Comparison of ENCODE assay signal across 1 cellular context in the genomic region with DNA sequence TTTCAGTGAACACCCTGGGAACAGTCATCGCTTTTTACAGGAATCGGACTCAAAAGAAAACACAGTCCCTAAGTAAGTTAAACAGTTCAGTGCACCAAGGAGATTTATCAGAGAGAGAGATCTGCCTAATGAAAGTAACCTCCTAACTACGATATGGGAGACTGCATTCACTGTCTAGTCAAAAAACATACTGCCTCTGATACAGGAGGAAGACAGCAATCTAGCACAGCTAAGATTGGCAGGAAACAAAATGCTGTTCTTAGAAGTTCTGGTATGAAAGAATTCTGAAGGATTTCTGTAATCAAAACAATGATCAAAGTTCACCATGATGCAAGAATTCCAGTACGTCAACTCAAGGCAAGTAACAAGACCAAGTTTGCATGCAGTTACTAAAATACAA.
TF ChIP-seq lines count a peak whose summit lies in the region.

No MANE protein-coding gene starts in this region.

TF ChIP-seq in SK-N-SH, 30 proteins besides CTCF, POLR2A, EP300 and RAD21 (continued from another document):
- no peak for TF ChIP-seq EZH2phosphoT487 (IDR thresholded peaks at IDR 0.05; ENCODE audit: borderline replicate concordance, low read depth)
- no peak for TF ChIP-seq MXI1 (IDR thresholded peaks at IDR 0.05; ENCODE audit: low read depth, low read length)
- TF ChIP-seq, protein P1, sequence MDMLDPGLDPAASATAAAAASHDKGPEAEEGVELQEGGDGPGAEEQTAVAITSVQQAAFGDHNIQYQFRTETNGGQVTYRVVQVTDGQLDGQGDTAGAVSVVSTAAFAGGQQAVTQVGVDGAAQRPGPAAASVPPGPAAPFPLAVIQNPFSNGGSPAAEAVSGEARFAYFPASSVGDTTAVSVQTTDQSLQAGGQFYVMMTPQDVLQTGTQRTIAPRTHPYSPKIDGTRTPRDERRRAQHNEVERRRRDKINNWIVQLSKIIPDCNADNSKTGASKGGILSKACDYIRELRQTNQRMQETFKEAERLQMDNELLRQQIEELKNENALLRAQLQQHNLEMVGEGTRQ (IDR thresholded peaks at IDR 0.05; ENCODE audit: borderline replicate concordance, low read depth, low read length), result no peak
- no peak for TF ChIP-seq FOXJ3 (CRISPR knock-in tag; IDR thresholded peaks at IDR 0.05)
- TF ChIP-seq, protein P2, sequence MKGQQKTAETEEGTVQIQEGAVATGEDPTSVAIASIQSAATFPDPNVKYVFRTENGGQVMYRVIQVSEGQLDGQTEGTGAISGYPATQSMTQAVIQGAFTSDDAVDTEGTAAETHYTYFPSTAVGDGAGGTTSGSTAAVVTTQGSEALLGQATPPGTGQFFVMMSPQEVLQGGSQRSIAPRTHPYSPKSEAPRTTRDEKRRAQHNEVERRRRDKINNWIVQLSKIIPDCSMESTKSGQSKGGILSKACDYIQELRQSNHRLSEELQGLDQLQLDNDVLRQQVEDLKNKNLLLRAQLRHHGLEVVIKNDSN (IDR thresholded peaks at IDR 0.05; ENCODE audit: borderline replicate concordance, low read depth), result no peak
- no peak for TF ChIP-seq POLR2AphosphoS5 (IDR thresholded peaks at IDR 0.05; ENCODE audit: low read depth, low read length)
- TF ChIP-seq MEF2A (IDR thresholded peaks at IDR 0.05; ENCODE audit: borderline replicate concordance, low read depth), result no peak
- TF ChIP-seq, protein P3, sequence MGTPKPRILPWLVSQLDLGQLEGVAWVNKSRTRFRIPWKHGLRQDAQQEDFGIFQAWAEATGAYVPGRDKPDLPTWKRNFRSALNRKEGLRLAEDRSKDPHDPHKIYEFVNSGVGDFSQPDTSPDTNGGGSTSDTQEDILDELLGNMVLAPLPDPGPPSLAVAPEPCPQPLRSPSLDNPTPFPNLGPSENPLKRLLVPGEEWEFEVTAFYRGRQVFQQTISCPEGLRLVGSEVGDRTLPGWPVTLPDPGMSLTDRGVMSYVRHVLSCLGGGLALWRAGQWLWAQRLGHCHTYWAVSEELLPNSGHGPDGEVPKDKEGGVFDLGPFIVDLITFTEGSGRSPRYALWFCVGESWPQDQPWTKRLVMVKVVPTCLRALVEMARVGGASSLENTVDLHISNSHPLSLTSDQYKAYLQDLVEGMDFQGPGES (IDR thresholded peaks at IDR 0.05; ENCODE audit: low read depth, low read length), result no peak
- TF ChIP-seq, protein P4, sequence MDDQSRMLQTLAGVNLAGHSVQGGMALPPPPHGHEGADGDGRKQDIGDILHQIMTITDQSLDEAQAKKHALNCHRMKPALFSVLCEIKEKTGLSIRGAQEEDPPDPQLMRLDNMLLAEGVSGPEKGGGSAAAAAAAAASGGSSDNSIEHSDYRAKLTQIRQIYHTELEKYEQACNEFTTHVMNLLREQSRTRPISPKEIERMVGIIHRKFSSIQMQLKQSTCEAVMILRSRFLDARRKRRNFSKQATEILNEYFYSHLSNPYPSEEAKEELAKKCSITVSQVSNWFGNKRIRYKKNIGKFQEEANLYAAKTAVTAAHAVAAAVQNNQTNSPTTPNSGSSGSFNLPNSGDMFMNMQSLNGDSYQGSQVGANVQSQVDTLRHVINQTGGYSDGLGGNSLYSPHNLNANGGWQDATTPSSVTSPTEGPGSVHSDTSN (IDR thresholded peaks at IDR 0.05), result no peak
